ENCODE assay signal across 9 cellular contexts in the genomic region with DNA sequence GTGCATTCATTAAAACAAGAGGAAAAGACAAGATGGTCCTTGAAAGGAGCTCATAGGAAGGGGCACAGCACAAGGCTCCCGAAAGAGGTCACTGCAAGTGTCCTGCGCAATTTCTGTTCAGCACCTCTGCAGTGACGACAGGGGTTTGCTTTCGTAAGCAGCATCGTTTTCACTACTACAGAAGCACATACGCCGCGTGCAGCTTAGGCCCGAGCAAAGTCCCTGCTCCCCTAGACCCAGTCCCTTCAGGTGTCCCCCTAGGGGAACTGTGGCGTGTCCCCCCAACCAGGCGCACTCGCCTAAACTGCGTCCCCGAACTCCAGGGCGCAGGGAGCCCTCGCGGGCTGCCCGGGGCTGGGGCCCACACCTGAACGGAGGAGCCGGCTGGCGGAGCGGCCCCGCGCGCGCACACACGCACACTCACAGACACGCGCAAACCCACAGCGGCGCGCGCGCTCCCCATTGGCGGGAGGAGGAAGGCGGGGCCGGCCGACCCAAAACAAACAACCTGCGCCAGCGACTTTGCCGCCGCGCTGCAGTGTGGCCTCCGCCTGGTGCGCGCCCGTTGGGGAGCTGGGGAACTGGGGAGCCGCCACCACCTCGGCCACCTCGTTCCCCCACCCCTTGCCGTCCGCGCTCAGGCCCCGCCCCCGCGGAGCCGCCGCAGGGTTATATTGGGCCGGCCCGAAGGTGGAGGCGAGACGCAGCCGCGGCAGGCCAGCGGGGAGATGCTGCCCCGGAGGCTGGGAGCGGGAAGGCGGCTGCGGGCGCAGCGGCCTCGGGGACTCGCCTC. TPM values are rescaled to one million over a fixed set of nuclear protein-coding genes. Genes with fewer than 3 reads are reported as not detected.
DNase-seq lines count a peak whose midpoint lies in the region; ATAC-seq and TF ChIP-seq lines count a peak whose summit lies in the region.
"Had no signal": no experiment of that assay in that cellular context is flagged by ENCODE, and none has a peak within 500 bp of the region (broad histone marks: within the 10 kb centered on the region; RNA-seq: fewer than 3 reads in every experiment).

A gene with protein sequence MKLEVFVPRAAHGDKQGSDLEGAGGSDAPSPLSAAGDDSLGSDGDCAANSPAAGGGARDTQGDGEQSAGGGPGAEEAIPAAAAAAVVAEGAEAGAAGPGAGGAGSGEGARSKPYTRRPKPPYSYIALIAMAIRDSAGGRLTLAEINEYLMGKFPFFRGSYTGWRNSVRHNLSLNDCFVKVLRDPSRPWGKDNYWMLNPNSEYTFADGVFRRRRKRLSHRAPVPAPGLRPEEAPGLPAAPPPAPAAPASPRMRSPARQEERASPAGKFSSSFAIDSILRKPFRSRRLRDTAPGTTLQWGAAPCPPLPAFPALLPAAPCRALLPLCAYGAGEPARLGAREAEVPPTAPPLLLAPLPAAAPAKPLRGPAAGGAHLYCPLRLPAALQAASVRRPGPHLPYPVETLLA (plus strand): TSS at position 699 of the 793 bp plus-strand sequence. CDS start 607 bp downstream, outside the sequence.

- no peaks in the 10 kb centered on the region for H3K36me3 ChIP-seq in BLaER1 treated with 17β-estradiol and CSF1 and Interleukin-3, amounts not matched to agents 10 nM and 100 nM
- H3K36me3 ChIP-seq in body of pancreas (replicated peaks in 1 of 2; ENCODE audit: insufficient read depth in 1 of 2, low read depth in 2 of 2), result no peaks in the 10 kb centered on the region
- H3K36me3 ChIP-seq in iPS-20b (ENCODE audit: insufficient read depth, low read depth, low read length), result no peaks in the 10 kb centered on the region

- DNase-seq in HuH-7 (ENCODE audit: low spot score) (peak; percentile 79), body of pancreas (peak; percentile 78 to 95 (median 86)), omental fat pad (ENCODE audit: low spot score) (no peak)
- peak; percentile 32 for DNase-seq in stimulated activated CD8-positive, alpha-beta memory T cell treated with anti-CD3 and anti-CD28 coated beads, Interleukin-4, amount 100 ng/mL, for 48 hours

- no peak within 1 kb of the TSS for H3K27ac ChIP-seq in BLaER1 treated with 17β-estradiol and CSF1 and Interleukin-3, amounts not matched to agents 10 nM and 100 nM
- H3K27ac ChIP-seq in body of pancreas (peak within 1 kb of the TSS; percentile 56 to 87 (median 83)), iPS-20b (ENCODE audit: low read length) (no peak within 1 kb of the TSS)

- no peak for TF ChIP-seq CTCF in body of pancreas (IDR thresholded peaks at IDR 0.05)
- TF ChIP-seq CTCF in omental fat pad (IDR thresholded peaks at IDR 0.05), result no peak

- H3K4me3 ChIP-seq in BLaER1 treated with 17β-estradiol and CSF1 and Interleukin-3, amounts not matched to agents 10 nM and 100 nM, result peak within 1 kb of the TSS; percentile 41 to 66 (median 52); a peak in 19 of 20 replicates
- H3K4me3 ChIP-seq in body of pancreas (peak within 1 kb of the TSS; percentile 11 to 14), iPS-20b (ENCODE audit: low read length) (peak within 1 kb of the TSS; percentile 57)

- H3K4me2 ChIP-seq in BLaER1 treated with 17β-estradiol and CSF1 and Interleukin-3, amounts not matched to agents 10 nM and 100 nM, result peak within 1 kb of the TSS; percentile 48 to 85 (median 68)

- TF ChIP-seq POLR2A in body of pancreas (IDR thresholded peaks at IDR 0.05), result peak; percentile 83 to 99 (median 88)
- TF ChIP-seq POLR2A in GM18505 (IDR thresholded peaks at IDR 0.05; ENCODE audit: borderline replicate concordance, extremely low read depth, insufficient read depth, insufficient read length), result no peak

- H3K9ac ChIP-seq in BLaER1 treated with 17β-estradiol and CSF1 and Interleukin-3, amounts not matched to agents 10 nM and 100 nM, result no peak within 1 kb of the TSS
- H3K9ac ChIP-seq in iPS-20b (ENCODE audit: low read depth, low read length), result no peak within 1 kb of the TSS

- ATAC-seq in body of pancreas, result peak; percentile 75
- ATAC-seq in GM18505 (IDR thresholded peaks at IDR 0.05; ENCODE audit: unreplicated experiment), result no peak
- no peak for ATAC-seq in omental fat pad (ENCODE audit: low FRiP score)
- ATAC-seq in HG02884 (IDR thresholded peaks at IDR 0.05; ENCODE audit: unreplicated experiment), result no peak

- 0 to 1% methylated on average over 19 to 72 of the region's 73 CpGs for WGBS in body of pancreas, 2 donors

- peaks cover 0 to 16% (median 9%) of the 10 kb centered on the region in 10 experiments; a peak in 7 of 20 replicates for H3K4me1 ChIP-seq in BLaER1 treated with 17β-estradiol and CSF1 and Interleukin-3, amounts not matched to agents 10 nM and 100 nM
- H3K4me1 ChIP-seq in body of pancreas, result peaks cover 34% of the 10 kb centered on the region
- H3K4me1 ChIP-seq in iPS-20b (ENCODE audit: insufficient read depth, low read length), result no peaks in the 10 kb centered on the region

- H3K27me3 ChIP-seq in BLaER1 treated with 17β-estradiol and CSF1 and Interleukin-3, amounts not matched to agents 10 nM and 100 nM, result peaks cover 93 to 99% (median 95%) of the 10 kb centered on the region in 11 experiments
- H3K27me3 ChIP-seq in body of pancreas, result peaks cover 0 to 4% of the 10 kb centered on the region in 2 donors
- H3K27me3 ChIP-seq in iPS-20b (ENCODE audit: insufficient read depth, low read length), result peaks cover 100% of the 10 kb centered on the region

- intact Hi-C loops in body of pancreas (cut with DNase I), result no loop called here

- peaks cover 0 to 39% (median 5%) of the 10 kb centered on the region in 11 experiments; a peak in 10 of 22 replicates for H4K20me1 ChIP-seq in BLaER1 treated with 17β-estradiol and CSF1 and Interleukin-3, amounts not matched to agents 10 nM and 100 nM

- H3K9me3 ChIP-seq in BLaER1 treated with 17β-estradiol and CSF1 and Interleukin-3, amounts not matched to agents 10 nM and 100 nM (replicated peaks in 1 of 11), result peaks cover 26 to 47% (median 41%) of the 10 kb centered on the region in 11 experiments
- H3K9me3 ChIP-seq in body of pancreas (no peaks in the 10 kb centered on the region), iPS-20b (ENCODE audit: insufficient read depth, low read depth, low read length) (no peaks in the 10 kb centered on the region; the same call in 1 of the 2 replicates)

RNA-seq across cellular contexts. Expression of the gene that starts here (rescaled TPM):
- total RNA-seq in body of pancreas, result 10 to 100 TPM in 1 of 2 donors, 1 to 10 TPM in 1; 4.9 to 17.4 TPM
- not detected for total RNA-seq in omental fat pad
- total RNA-seq: lung microvascular endothelial cell had no signal

Comparison
In these comparisons a context has a peak if more than half of its experiments do, and no peak if none do; other contexts are left out.
1. RNA of the gene that starts here (total RNA-seq): 4.9 to 17.4 TPM in body of pancreas; not detected in omental fat pad; every median in the first group is over 4 times any median in the second.
2. H3K27ac ChIP-seq: peak in body of pancreas (4 of 4); none in BLaER1 treated with 17β-estradiol and CSF1 and Interleukin-3, amounts not matched to agents 10 nM and 100 nM (0 of 11) and iPS-20b (single experiment).
3. Peak in every context shown above with its lines, with median percentiles within 50 percentile points of each other: H3K4me3 ChIP-seq.